In the genomic region with DNA sequence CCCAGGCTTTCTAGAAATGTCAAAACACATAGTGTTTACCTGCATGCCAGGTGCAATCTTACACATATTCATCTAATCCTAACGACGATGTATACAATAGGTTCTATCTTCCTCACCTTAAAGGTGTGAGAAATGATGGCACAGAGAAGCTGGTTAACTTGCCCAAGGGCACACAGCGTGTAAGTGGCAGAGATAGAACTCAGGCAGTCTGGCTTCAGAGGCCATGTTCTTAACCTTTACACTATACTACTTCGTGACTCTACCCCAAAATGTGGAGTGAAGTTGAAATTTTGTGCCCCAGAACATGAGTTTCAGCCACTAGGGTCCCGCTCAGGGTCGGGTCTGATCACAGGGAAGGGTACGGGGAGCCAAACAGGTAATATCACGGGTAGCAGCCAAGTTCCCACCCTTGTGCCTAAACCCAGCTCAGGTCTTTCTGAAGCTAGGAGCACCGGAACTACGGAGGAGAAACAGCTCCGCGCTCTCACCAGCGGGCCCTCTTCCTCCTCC, we compare ENCODE assay signal across 8 cellular contexts. TPM values are rescaled to one million over a fixed set of nuclear protein-coding genes. Genes with fewer than 3 reads are reported as not detected.
DNase-seq lines count a peak whose midpoint lies in the region; ATAC-seq and TF ChIP-seq lines count a peak whose summit lies in the region.

No MANE protein-coding gene starts in this region.

- H3K27me3 Mint-ChIP-seq in activated T-helper 2 cell treated with anti-CD3 and anti-CD28 coated beads, Interferon-gamma antibody, Interleukin-2, Interleukin-4, amounts not matched to agents 10 μg/mL and 5 μg/mL and 100 μg/mL, durations not matched to agents 14 hours and 24 hours and 36 hours (ENCODE audit: low read depth): no peaks in the 10 kb centered on the region

- H3K4me3 Mint-ChIP-seq in activated T-helper 2 cell treated with anti-CD3 and anti-CD28 coated beads, Interferon-gamma antibody, Interleukin-2, Interleukin-4, amounts not matched to agents 10 μg/mL and 5 μg/mL and 100 μg/mL, durations not matched to agents 14 hours and 24 hours and 36 hours (ENCODE audit: low read depth): peak overlapping the region; percentile 98

- peaks cover 12% of the 10 kb centered on the region; the same call in 1 of the 2 replicates for H3K4me1 ChIP-seq in ES-I3 (ENCODE audit: insufficient read depth, low read length)
- peaks cover 37 to 61% (median 56%) of the 10 kb centered on the region in 4 donors for H3K4me1 ChIP-seq in stomach

- ATAC-seq in HG03060 (IDR thresholded peaks at IDR 0.05; ENCODE audit: low read depth, unreplicated experiment) (peak; percentile 13), GM18867 (IDR thresholded peaks at IDR 0.05; ENCODE audit: unreplicated experiment) (no peak), GM21529 (IDR thresholded peaks at IDR 0.05; ENCODE audit: unreplicated experiment) (no peak)

- H3K9me3 ChIP-seq in ES-I3 (ENCODE audit: control insufficient read depth, insufficient read depth, low read length) (no peaks in the 10 kb centered on the region), iPS-18c (ENCODE audit: control insufficient read depth, insufficient read depth, low read length) (no peaks in the 10 kb centered on the region), stomach (no peaks in the 10 kb centered on the region)

- intact Hi-C loops in activated T-helper 2 cell treated with anti-CD3 and anti-CD28 coated beads, Interferon-gamma antibody, Interleukin-2, Interleukin-4, amounts not matched to agents 10 μg/mL and 5 μg/mL and 100 μg/mL, durations not matched to agents 14 hours and 24 hours and 36 hours (cut with micrococcal nuclease): loop anchor here (1.0 to 10.0 kb wide), 5 partner anchors 18 to 154 kb away; a partner anchor contains a TSS
- intact Hi-C loops in stomach (cut with DNase I; ENCODE audit: low total_unique reads): no loop called here

- no peak for TF ChIP-seq EP300 in stomach (IDR thresholded peaks at IDR 0.05)

- DNase-seq in activated T-helper 2 cell treated with anti-CD3 and anti-CD28 coated beads, Interferon-gamma antibody, Interleukin-2, Interleukin-4, amounts not matched to agents 10 μg/mL and 5 μg/mL and 100 μg/mL, durations not matched to agents 14 hours and 24 hours and 36 hours (ENCODE audit: low spot score): no peak
- no peak for DNase-seq in stomach
- no peak for DNase-seq in SK-N-DZ (ENCODE audit: low spot score)

- peaks cover 36% of the 10 kb centered on the region for H3K36me3 ChIP-seq in ES-I3 (ENCODE audit: insufficient read depth, low read length)
- H3K36me3 ChIP-seq in stomach: peaks cover 58 to 66% (median 65%) of the 10 kb centered on the region in 4 donors

- H3K4me3 ChIP-seq in iPS-18c (ENCODE audit: insufficient read depth, low read depth, low read length) (peak overlapping the region; percentile 87), stomach (peak overlapping the region; percentile 63 to 77 (median 70))

- no peak for TF ChIP-seq POLR2A in stomach (IDR thresholded peaks at IDR 0.05)

- H3K27ac Mint-ChIP-seq in activated T-helper 2 cell treated with anti-CD3 and anti-CD28 coated beads, Interferon-gamma antibody, Interleukin-2, Interleukin-4, amounts not matched to agents 10 μg/mL and 5 μg/mL and 100 μg/mL, durations not matched to agents 14 hours and 24 hours and 36 hours: peak overlapping the region; percentile 100

- no peak for TF ChIP-seq CTCF in stomach (IDR thresholded peaks at IDR 0.05)

- no peaks in the 10 kb centered on the region for H3K27me3 ChIP-seq in stomach

- peak overlapping the region; percentile 91 to 96 (median 93) for H3K27ac ChIP-seq in stomach

- peaks cover 26% of the 10 kb centered on the region for H3K4me1 Mint-ChIP-seq in activated T-helper 2 cell treated with anti-CD3 and anti-CD28 coated beads, Interferon-gamma antibody, Interleukin-2, Interleukin-4, amounts not matched to agents 10 μg/mL and 5 μg/mL and 100 μg/mL, durations not matched to agents 14 hours and 24 hours and 36 hours (ENCODE audit: low read depth)

- 0 to 4% (median 2%) methylated on average over 9 to 13 of the region's 13 CpGs for WGBS in stomach, 5 donors

- H3K9me3 Mint-ChIP-seq in activated T-helper 2 cell treated with anti-CD3 and anti-CD28 coated beads, Interferon-gamma antibody, Interleukin-2, Interleukin-4, amounts not matched to agents 10 μg/mL and 5 μg/mL and 100 μg/mL, durations not matched to agents 14 hours and 24 hours and 36 hours: no peaks in the 10 kb centered on the region

- H3K36me3 Mint-ChIP-seq in activated T-helper 2 cell treated with anti-CD3 and anti-CD28 coated beads, Interferon-gamma antibody, Interleukin-2, Interleukin-4, amounts not matched to agents 10 μg/mL and 5 μg/mL and 100 μg/mL, durations not matched to agents 14 hours and 24 hours and 36 hours (ENCODE audit: low read depth): peaks cover 85% of the 10 kb centered on the region

- peak overlapping the region; percentile 99 for H3K9ac ChIP-seq in ES-I3 (ENCODE audit: low read depth, low read length)

RNA-seq across cellular contexts. Expression of a gene that starts 0.5 kb away (rescaled TPM):
- 53.4 and 56.7 TPM in 2 replicates for total RNA-seq in activated T-helper 2 cell treated with anti-CD3 and anti-CD28 coated beads, Interferon-gamma antibody, Interleukin-2, Interleukin-4, amounts not matched to agents 10 μg/mL and 5 μg/mL and 100 μg/mL, durations not matched to agents 14 hours and 24 hours and 36 hours
- 10 to 100 TPM; 39.7 to 89.3 (median 59.4) TPM for total RNA-seq in stomach
- polyA plus RNA-seq in stomach: 10 to 100 TPM; 22.6 to 37.2 (median 25.3) TPM
- polyA plus RNA-seq in SK-N-DZ (2014; cell fraction: cytosol; rRNA removed): 36.0 and 38.6 TPM in 2 replicates
- polyA plus RNA-seq in SK-N-DZ (2014; cell fraction: nucleus; rRNA removed): 104 and 130 TPM in 2 replicates

RNA-seq across cellular contexts. Expression of a gene that starts 0.7 kb away (rescaled TPM):
- total RNA-seq in activated T-helper 2 cell treated with anti-CD3 and anti-CD28 coated beads, Interferon-gamma antibody, Interleukin-2, Interleukin-4, amounts not matched to agents 10 μg/mL and 5 μg/mL and 100 μg/mL, durations not matched to agents 14 hours and 24 hours and 36 hours: 3,099 and 3,143 TPM in 2 replicates
- total RNA-seq in stomach: 1,000 to 10,000 TPM in 4 of 5 donors, 100 to 1,000 TPM in 1; 279 to 3,666 (median 1,718) TPM
- 1,000 to 10,000 TPM; 4,575 to 9,227 (median 6,928) TPM for polyA plus RNA-seq in stomach
- polyA plus RNA-seq in SK-N-DZ (2014; cell fraction: cytosol; rRNA removed): 7,428 and 7,555 TPM in 2 replicates
- polyA plus RNA-seq in SK-N-DZ (2014; cell fraction: nucleus; rRNA removed): 3,035 and 5,193 TPM in 2 replicates

RNA-seq across cellular contexts. Expression of a gene that starts 5.8 kb away (rescaled TPM):
- total RNA-seq in activated T-helper 2 cell treated with anti-CD3 and anti-CD28 coated beads, Interferon-gamma antibody, Interleukin-2, Interleukin-4, amounts not matched to agents 10 μg/mL and 5 μg/mL and 100 μg/mL, durations not matched to agents 14 hours and 24 hours and 36 hours: 5.1 and 6.5 TPM in 2 replicates
- total RNA-seq in stomach: 10 to 100 TPM in 4 of 5 donors, not detected in 1; 10.8 to 42.9 (median 32.6) TPM
- 10 to 100 TPM in 2 of 3 donors, 1 to 10 TPM in 1; 9.8 to 11.5 (median 10.5) TPM for polyA plus RNA-seq in stomach
- 0.12 and 0.42 TPM in 2 replicates for polyA plus RNA-seq in SK-N-DZ (2014; cell fraction: cytosol; rRNA removed)
- 0.19 and 0.38 TPM in 2 replicates for polyA plus RNA-seq in SK-N-DZ (2014; cell fraction: nucleus; rRNA removed)

RNA-seq across cellular contexts. Expression of a gene that starts 17.9 kb away (rescaled TPM):
- total RNA-seq in activated T-helper 2 cell treated with anti-CD3 and anti-CD28 coated beads, Interferon-gamma antibody, Interleukin-2, Interleukin-4, amounts not matched to agents 10 μg/mL and 5 μg/mL and 100 μg/mL, durations not matched to agents 14 hours and 24 hours and 36 hours: 87.3 and 98.3 TPM in 2 replicates
- total RNA-seq in stomach: 10 to 100 TPM; 42.9 to 72.9 (median 54.5) TPM
- 10 to 100 TPM; 47.5 to 65.1 (median 54.4) TPM for polyA plus RNA-seq in stomach
- polyA plus RNA-seq in SK-N-DZ (2014; cell fraction: cytosol; rRNA removed): 105 and 106 TPM in 2 replicates
- 200 and 246 TPM in 2 replicates for polyA plus RNA-seq in SK-N-DZ (2014; cell fraction: nucleus; rRNA removed)

RNA-seq across cellular contexts. Expression of a gene that starts 18.2 kb away (rescaled TPM):
- total RNA-seq in activated T-helper 2 cell treated with anti-CD3 and anti-CD28 coated beads, Interferon-gamma antibody, Interleukin-2, Interleukin-4, amounts not matched to agents 10 μg/mL and 5 μg/mL and 100 μg/mL, durations not matched to agents 14 hours and 24 hours and 36 hours: 104 and 117 TPM in 2 replicates
- 10 to 100 TPM in 3 of 5 donors, 1 to 10 TPM in 1, not detected in 1; 9.7 to 32.9 (median 12.8) TPM for total RNA-seq in stomach
- polyA plus RNA-seq in stomach: 100 to 1,000 TPM; 117 to 265 (median 202) TPM
- 107 and 170 TPM in 2 replicates for polyA plus RNA-seq in SK-N-DZ (2014; cell fraction: cytosol; rRNA removed)
- polyA plus RNA-seq in SK-N-DZ (2014; cell fraction: nucleus; rRNA removed): 81.3 and 118 TPM in 2 replicates
